In genomic region chr11:86145439-86146156, GRCh38 we compare ENCODE assay signal across 1 cellular context.
A peak's percentile ranks its signal among the peaks of the same experiment; 100 is the strongest.
TF ChIP-seq lines count a peak whose summit lies in the region.

No MANE protein-coding gene starts in this region.

TF ChIP-seq in K562, 482 proteins besides CTCF, POLR2A, EP300 and RAD21 (continued from another document and continues in another):
- peak; percentile 72 for TF ChIP-seq DPF2 (IDR thresholded peaks at IDR 0.05)
- no peak for TF ChIP-seq ZNF699 (CRISPR knock-in tag; IDR thresholded peaks at IDR 0.05; ENCODE audit: insufficient replicate concordance)
- TF ChIP-seq, protein P1, sequence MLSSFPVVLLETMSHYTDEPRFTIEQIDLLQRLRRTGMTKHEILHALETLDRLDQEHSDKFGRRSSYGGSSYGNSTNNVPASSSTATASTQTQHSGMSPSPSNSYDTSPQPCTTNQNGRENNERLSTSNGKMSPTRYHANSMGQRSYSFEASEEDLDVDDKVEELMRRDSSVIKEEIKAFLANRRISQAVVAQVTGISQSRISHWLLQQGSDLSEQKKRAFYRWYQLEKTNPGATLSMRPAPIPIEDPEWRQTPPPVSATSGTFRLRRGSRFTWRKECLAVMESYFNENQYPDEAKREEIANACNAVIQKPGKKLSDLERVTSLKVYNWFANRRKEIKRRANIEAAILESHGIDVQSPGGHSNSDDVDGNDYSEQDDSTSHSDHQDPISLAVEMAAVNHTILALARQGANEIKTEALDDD (IDR thresholded peaks at IDR 0.05): peak; percentile 79
- TF ChIP-seq, protein P2, sequence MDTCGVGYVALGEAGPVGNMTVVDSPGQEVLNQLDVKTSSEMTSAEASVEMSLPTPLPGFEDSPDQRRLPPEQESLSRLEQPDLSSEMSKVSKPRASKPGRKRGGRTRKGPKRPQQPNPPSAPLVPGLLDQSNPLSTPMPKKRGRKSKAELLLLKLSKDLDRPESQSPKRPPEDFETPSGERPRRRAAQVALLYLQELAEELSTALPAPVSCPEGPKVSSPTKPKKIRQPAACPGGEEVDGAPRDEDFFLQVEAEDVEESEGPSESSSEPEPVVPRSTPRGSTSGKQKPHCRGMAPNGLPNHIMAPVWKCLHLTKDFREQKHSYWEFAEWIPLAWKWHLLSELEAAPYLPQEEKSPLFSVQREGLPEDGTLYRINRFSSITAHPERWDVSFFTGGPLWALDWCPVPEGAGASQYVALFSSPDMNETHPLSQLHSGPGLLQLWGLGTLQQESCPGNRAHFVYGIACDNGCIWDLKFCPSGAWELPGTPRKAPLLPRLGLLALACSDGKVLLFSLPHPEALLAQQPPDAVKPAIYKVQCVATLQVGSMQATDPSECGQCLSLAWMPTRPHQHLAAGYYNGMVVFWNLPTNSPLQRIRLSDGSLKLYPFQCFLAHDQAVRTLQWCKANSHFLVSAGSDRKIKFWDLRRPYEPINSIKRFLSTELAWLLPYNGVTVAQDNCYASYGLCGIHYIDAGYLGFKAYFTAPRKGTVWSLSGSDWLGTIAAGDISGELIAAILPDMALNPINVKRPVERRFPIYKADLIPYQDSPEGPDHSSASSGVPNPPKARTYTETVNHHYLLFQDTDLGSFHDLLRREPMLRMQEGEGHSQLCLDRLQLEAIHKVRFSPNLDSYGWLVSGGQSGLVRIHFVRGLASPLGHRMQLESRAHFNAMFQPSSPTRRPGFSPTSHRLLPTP (IDR thresholded peaks at IDR 0.05; ENCODE audit: borderline replicate concordance, extremely low read depth, insufficient read length): no peak
- no peak for TF ChIP-seq PKNOX1 (IDR thresholded peaks at IDR 0.05)
- no peak for TF ChIP-seq FOXA1 (IDR thresholded peaks at IDR 0.05; ENCODE audit: borderline replicate concordance)
- TF ChIP-seq ATF7 (IDR thresholded peaks at IDR 0.05): no peak
- TF ChIP-seq FOXA3 (CRISPR knock-in tag; conservative IDR thresholded peaks at IDR 0.05 in 1 of 2, IDR thresholded peaks at IDR 0.05 in 1 of 2): peak in 1 of 2 experiments; percentile 29; a peak in 1 of 4 replicates
- TF ChIP-seq ZNF175 (CRISPR knock-in tag; IDR thresholded peaks at IDR 0.05; ENCODE audit: low read depth): no peak
- peak in 1 of 2 experiments; percentile 42; a peak in 1 of 4 replicates for TF ChIP-seq TRIM24 (IDR thresholded peaks at IDR 0.05)
- no peak for TF ChIP-seq ZNF431 (CRISPR knock-in tag; IDR thresholded peaks at IDR 0.05)
- no peak for TF ChIP-seq E2F8 (IDR thresholded peaks at IDR 0.05; ENCODE audit: low read depth, partially characterized antibody)
- TF ChIP-seq, protein P3, sequence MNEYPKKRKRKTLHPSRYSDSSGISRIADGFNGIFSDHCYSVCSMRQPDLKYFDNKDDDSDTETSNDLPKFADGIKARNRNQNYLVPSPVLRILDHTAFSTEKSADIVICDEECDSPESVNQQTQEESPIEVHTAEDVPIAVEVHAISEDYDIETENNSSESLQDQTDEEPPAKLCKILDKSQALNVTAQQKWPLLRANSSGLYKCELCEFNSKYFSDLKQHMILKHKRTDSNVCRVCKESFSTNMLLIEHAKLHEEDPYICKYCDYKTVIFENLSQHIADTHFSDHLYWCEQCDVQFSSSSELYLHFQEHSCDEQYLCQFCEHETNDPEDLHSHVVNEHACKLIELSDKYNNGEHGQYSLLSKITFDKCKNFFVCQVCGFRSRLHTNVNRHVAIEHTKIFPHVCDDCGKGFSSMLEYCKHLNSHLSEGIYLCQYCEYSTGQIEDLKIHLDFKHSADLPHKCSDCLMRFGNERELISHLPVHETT (CRISPR knock-in tag; conservative IDR thresholded peaks at IDR 0.05 in 1 of 2, IDR thresholded peaks at IDR 0.05 in 1 of 2): peak in 1 of 2 experiments; percentile 59; a peak in 1 of 4 replicates
- no peak for TF ChIP-seq LCOR (CRISPR knock-in tag; IDR thresholded peaks at IDR 0.05)
- TF ChIP-seq ELF2 (CRISPR knock-in tag; IDR thresholded peaks at IDR 0.05): no peak
- no peak for TF ChIP-seq ZBTB8A (IDR thresholded peaks at IDR 0.05; ENCODE audit: partially characterized antibody)
- no peak for TF ChIP-seq TFE3 (CRISPR knock-in tag; IDR thresholded peaks at IDR 0.05)
- TF ChIP-seq, protein P4, sequence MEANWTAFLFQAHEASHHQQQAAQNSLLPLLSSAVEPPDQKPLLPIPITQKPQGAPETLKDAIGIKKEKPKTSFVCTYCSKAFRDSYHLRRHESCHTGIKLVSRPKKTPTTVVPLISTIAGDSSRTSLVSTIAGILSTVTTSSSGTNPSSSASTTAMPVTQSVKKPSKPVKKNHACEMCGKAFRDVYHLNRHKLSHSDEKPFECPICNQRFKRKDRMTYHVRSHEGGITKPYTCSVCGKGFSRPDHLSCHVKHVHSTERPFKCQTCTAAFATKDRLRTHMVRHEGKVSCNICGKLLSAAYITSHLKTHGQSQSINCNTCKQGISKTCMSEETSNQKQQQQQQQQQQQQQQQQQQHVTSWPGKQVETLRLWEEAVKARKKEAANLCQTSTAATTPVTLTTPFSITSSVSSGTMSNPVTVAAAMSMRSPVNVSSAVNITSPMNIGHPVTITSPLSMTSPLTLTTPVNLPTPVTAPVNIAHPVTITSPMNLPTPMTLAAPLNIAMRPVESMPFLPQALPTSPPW (CRISPR knock-in tag; IDR thresholded peaks at IDR 0.05): no peak
- peak; percentile 70 for TF ChIP-seq PML (IDR thresholded peaks at IDR 0.05; ENCODE audit: low read length)
- no peak for TF ChIP-seq NCOA6 (IDR thresholded peaks at IDR 0.05)
- no peak for TF ChIP-seq MTF1 (CRISPR knock-in tag; IDR thresholded peaks at IDR 0.05; ENCODE audit: borderline replicate concordance)
- peak; percentile 92 for TF ChIP-seq CBFA2T3 (IDR thresholded peaks at IDR 0.05)
- no peak for TF ChIP-seq POLR3G (IDR thresholded peaks at IDR 0.05; ENCODE audit: extremely low read depth, insufficient read length, insufficient replicate concordance)
- TF ChIP-seq POLR2G (IDR thresholded peaks at IDR 0.05; ENCODE audit: low read depth, low read length): no peak
- no peak for TF ChIP-seq HMG20A (CRISPR knock-in tag; conservative IDR thresholded peaks at IDR 0.05)
- TF ChIP-seq ZNF184 (CRISPR knock-in tag; IDR thresholded peaks at IDR 0.05): no peak
- TF ChIP-seq SMARCA4 (IDR thresholded peaks at IDR 0.05): peak; percentile 62
- no peak for TF ChIP-seq ZHX1 (conservative IDR thresholded peaks at IDR 0.05; ENCODE audit: low read length)
- no peak for TF ChIP-seq PHF21A (IDR thresholded peaks at IDR 0.05; ENCODE audit: borderline replicate concordance, low read depth)
- TF ChIP-seq ZNF785 (CRISPR knock-in tag; IDR thresholded peaks at IDR 0.05): no peak
- TF ChIP-seq, protein P5, sequence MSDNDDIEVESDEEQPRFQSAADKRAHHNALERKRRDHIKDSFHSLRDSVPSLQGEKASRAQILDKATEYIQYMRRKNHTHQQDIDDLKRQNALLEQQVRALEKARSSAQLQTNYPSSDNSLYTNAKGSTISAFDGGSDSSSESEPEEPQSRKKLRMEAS (CRISPR knock-in tag; IDR thresholded peaks at IDR 0.05): no peak
- TF ChIP-seq ZNF384 (IDR thresholded peaks at IDR 0.05; ENCODE audit: low read depth, low read length): no peak
- no peak for TF ChIP-seq SUPT5H (IDR thresholded peaks at IDR 0.05)
- 0 out of 2 replicates have a peak, but pooled peaks have one; percentile 30 for TF ChIP-seq SMARCC2 (IDR thresholded peaks at IDR 0.05; ENCODE audit: low read depth)
- TF ChIP-seq CBFA2T2 (conservative IDR thresholded peaks at IDR 0.05): peak; percentile 87
- TF ChIP-seq NFXL1 (CRISPR knock-in tag; IDR thresholded peaks at IDR 0.05): no peak
- no peak for TF ChIP-seq MCM5 (IDR thresholded peaks at IDR 0.05; ENCODE audit: low read depth)
- TF ChIP-seq ZNF592 (IDR thresholded peaks at IDR 0.05): peak; percentile 80
- no peak for TF ChIP-seq YBX1 (IDR thresholded peaks at IDR 0.05)
- TF ChIP-seq, protein P6, sequence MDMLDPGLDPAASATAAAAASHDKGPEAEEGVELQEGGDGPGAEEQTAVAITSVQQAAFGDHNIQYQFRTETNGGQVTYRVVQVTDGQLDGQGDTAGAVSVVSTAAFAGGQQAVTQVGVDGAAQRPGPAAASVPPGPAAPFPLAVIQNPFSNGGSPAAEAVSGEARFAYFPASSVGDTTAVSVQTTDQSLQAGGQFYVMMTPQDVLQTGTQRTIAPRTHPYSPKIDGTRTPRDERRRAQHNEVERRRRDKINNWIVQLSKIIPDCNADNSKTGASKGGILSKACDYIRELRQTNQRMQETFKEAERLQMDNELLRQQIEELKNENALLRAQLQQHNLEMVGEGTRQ (CRISPR knock-in tag; IDR thresholded peaks at IDR 0.05): no peak
- TF ChIP-seq ZNF717 (CRISPR knock-in tag; IDR thresholded peaks at IDR 0.05): no peak
- no peak for TF ChIP-seq HDAC8 (tag; IDR thresholded peaks at IDR 0.05)
- peak; percentile 63; the same call in 1 of the 2 replicates for TF ChIP-seq CREB1 (IDR thresholded peaks at IDR 0.05)
- no peak for TF ChIP-seq CREB1 (CRISPR knock-in tag; IDR thresholded peaks at IDR 0.05)
- no peak for TF ChIP-seq ZNF75A (CRISPR knock-in tag; IDR thresholded peaks at IDR 0.05)
